ENCODE assay signal across 15 cellular contexts in the genomic region with DNA sequence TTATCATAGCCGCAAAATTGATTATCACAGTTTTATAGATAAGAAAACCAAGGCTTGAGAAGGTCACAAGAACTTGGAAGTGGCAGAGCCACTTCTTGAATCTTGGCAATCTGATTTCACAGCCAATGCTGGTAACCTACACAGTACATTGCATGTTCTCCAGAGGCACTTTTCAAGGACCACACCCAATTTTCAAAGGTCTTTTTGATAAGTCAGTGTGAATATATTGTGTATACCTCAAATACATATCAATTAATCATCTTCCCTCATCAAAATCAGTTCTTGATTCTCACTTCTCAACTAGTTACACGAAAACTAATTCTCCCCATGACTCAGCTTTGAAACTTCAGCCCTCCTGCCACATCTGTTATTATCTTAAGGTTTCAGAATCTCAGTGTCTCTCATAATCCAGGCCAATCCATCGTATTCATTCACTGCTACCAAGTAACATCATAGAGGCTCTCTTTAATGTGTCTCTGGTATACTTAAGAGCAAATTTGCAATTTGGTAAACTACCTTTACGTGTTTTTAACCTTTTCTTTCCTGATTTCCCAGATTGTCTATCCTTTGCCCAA.
"Had no signal": no experiment of that assay in that cellular context is flagged by ENCODE, and none has a peak within 500 bp of the region (broad histone marks: within the 10 kb centered on the region; RNA-seq: fewer than 3 reads in every experiment).

No MANE protein-coding gene starts in this region.

- H3K27ac Mint-ChIP-seq: activated T-helper 1 cell treated with anti-CD3 and anti-CD28 coated beads, Interleukin-12 subunit alpha, Interleukin-12 subunit beta, Interleukin-2, Interleukin-4 antibody, amounts not matched to agents 30 ng/mL and 10 ng/mL and 1 ng/mL, durations not matched to agents 14 hours and 24 hours and 36 hours; immature natural killer cell; natural killer cell; stimulated activated naive CD8-positive, alpha-beta T cell treated with anti-CD3 and anti-CD28 coated beads, Interleukin-15, Interleukin-2, amounts not matched to agents 100 ng/mL and 50 ng/mL, for 24 hours had no signal

- H3K36me3 ChIP-seq: ascending aorta, sigmoid colon, SJCRH30, suprapubic skin, transverse colon, vagina had no signal

- H3K27ac ChIP-seq: ascending aorta, parathyroid adenoma, sigmoid colon, SJCRH30, suprapubic skin, transverse colon, vagina had no signal

- H3K27me3 ChIP-seq: ascending aorta, sigmoid colon, SJCRH30, suprapubic skin, transverse colon, vagina had no signal

- DNase-seq: activated CD8-positive, alpha-beta memory T cell treated with anti-CD3 and anti-CD28 coated beads, Interleukin-2, amount 50 U/mL, for 4 hours; cerebellar nuclear complex; cortex of kidney; immature natural killer cell; natural killer cell; sigmoid colon; SJCRH30; T1000; transverse colon had no signal

- H3K9me3 Mint-ChIP-seq: activated T-helper 1 cell treated with anti-CD3 and anti-CD28 coated beads, Interleukin-12 subunit alpha, Interleukin-12 subunit beta, Interleukin-2, Interleukin-4 antibody, amounts not matched to agents 30 ng/mL and 10 ng/mL and 1 ng/mL, durations not matched to agents 14 hours and 24 hours and 36 hours; immature natural killer cell; natural killer cell; stimulated activated naive CD8-positive, alpha-beta T cell treated with anti-CD3 and anti-CD28 coated beads, Interleukin-15, Interleukin-2, amounts not matched to agents 100 ng/mL and 50 ng/mL, for 24 hours had no signal

- H3K27me3 Mint-ChIP-seq: stimulated activated naive CD8-positive, alpha-beta T cell treated with anti-CD3 and anti-CD28 coated beads, Interleukin-15, Interleukin-2, amounts not matched to agents 100 ng/mL and 50 ng/mL, for 24 hours had no signal

- H3K4me1 ChIP-seq: ascending aorta, parathyroid adenoma, SJCRH30 had no signal

- H3K9ac ChIP-seq: parathyroid adenoma had no signal

- H3K79me2 ChIP-seq: parathyroid adenoma had no signal

- ATAC-seq: natural killer cell had no signal

- H3K4me3 ChIP-seq: ascending aorta, sigmoid colon, SJCRH30, suprapubic skin, transverse colon, vagina had no signal

- H3K36me3 Mint-ChIP-seq: natural killer cell had no signal

- H3K4me3 Mint-ChIP-seq: activated T-helper 1 cell treated with anti-CD3 and anti-CD28 coated beads, Interleukin-12 subunit alpha, Interleukin-12 subunit beta, Interleukin-2, Interleukin-4 antibody, amounts not matched to agents 30 ng/mL and 10 ng/mL and 1 ng/mL, durations not matched to agents 14 hours and 24 hours and 36 hours; immature natural killer cell; natural killer cell; stimulated activated naive CD8-positive, alpha-beta T cell treated with anti-CD3 and anti-CD28 coated beads, Interleukin-15, Interleukin-2, amounts not matched to agents 100 ng/mL and 50 ng/mL, for 24 hours had no signal
